ENCODE assay signal across 30 cellular contexts in genomic region chr9:102459828-102460227, GRCh38.
"Had no signal": no experiment of that assay in that cellular context is flagged by ENCODE, and none has a peak within 500 bp of the region (broad histone marks: within the 10 kb centered on the region; RNA-seq: fewer than 3 reads in every experiment).

No MANE protein-coding gene starts in this region.

- H3K4me1 Mint-ChIP-seq: activated CD4-positive, alpha-beta T cell treated with anti-CD3 and anti-CD28 coated beads for 36 hours; activated CD4-positive, alpha-beta T cell treated with anti-CD3 and anti-CD28 coated beads, Interleukin-2, amount 10 ng/mL, durations not matched to agents 7 days and 5 days; activated naive CD8-positive, alpha-beta T cell treated with anti-CD3 and anti-CD28 coated beads, Interleukin-2, amount 10 ng/mL, durations not matched to agents 7 days and 5 days; WTC11 had no signal

- DNase-seq: activated CD4-positive, alpha-beta T cell treated with anti-CD3 and anti-CD28 coated beads for 36 hours; activated CD4-positive, alpha-beta T cell treated with anti-CD3 and anti-CD28 coated beads, Interleukin-2, amount 10 ng/mL, durations not matched to agents 7 days and 5 days; activated CD4-positive, alpha-beta T cell treated with anti-CD3 and anti-CD28 coated beads, Interleukin-2, amount 50 U/mL, for 48 hours; activated CD8-positive, alpha-beta T cell treated with anti-CD3 and anti-CD28 coated beads, Interleukin-2, amount 10 ng/mL, durations not matched to agents 7 days and 5 days; activated effector memory CD4-positive, alpha-beta T cell treated with anti-CD3 and anti-CD28 coated beads, Interleukin-2, amount 50 U/mL, for 16 hours; activated naive CD4-positive, alpha-beta T cell; activated naive CD4-positive, alpha-beta T cell treated with anti-CD3 and anti-CD28 coated beads, Interleukin-2, amount 50 U/mL, for 16 hours; activated naive CD8-positive, alpha-beta T cell treated with anti-CD3 and anti-CD28 coated beads, Interleukin-2, amount 10 ng/mL, durations not matched to agents 7 days and 5 days; activated T-cell treated with anti-CD3 and anti-CD28 coated beads, Interleukin-2, amount 50 U/mL, for 4 hours; adrenal gland; body of pancreas; Kasumi-1; KG1; MG63; NCI-H1048; NCI-H1436; NCI-H1694; NCI-H1930; NCI-H345; NCI-H524 treated with DMSO at 0.1 percent for 48 hours; NCI-H774; PC-9; SHP77; SJCRH30 had no signal

- ATAC-seq: activated CD4-positive, alpha-beta T cell treated with anti-CD3 and anti-CD28 coated beads for 36 hours; activated CD4-positive, CD25-positive, alpha-beta regulatory T cell treated with anti-CD3 and anti-CD28 coated beads, Interleukin-2, amount 50 U/mL, for 24 hours; activated CD8-positive, alpha-beta T cell treated with anti-CD3 and anti-CD28 coated beads, Interleukin-2, amount 10 ng/mL, durations not matched to agents 7 days and 5 days; activated T-cell treated with anti-CD3 and anti-CD28 coated beads, Interleukin-2, amount 50 U/mL, for 4 hours; body of pancreas; WTC11 had no signal

- H3K4me3 ChIP-seq: adrenal gland, body of pancreas, breast epithelium, MG63, PC-9, SJCRH30, SK-N-MC had no signal

- H3K27ac Mint-ChIP-seq: activated CD4-positive, alpha-beta T cell treated with anti-CD3 and anti-CD28 coated beads for 36 hours; activated CD4-positive, alpha-beta T cell treated with anti-CD3 and anti-CD28 coated beads, Interleukin-2, amount 10 ng/mL, durations not matched to agents 7 days and 5 days; activated CD8-positive, alpha-beta T cell treated with anti-CD3 and anti-CD28 coated beads, Interleukin-2, amount 10 ng/mL, durations not matched to agents 7 days and 5 days; activated naive CD8-positive, alpha-beta T cell treated with anti-CD3 and anti-CD28 coated beads, Interleukin-2, amount 10 ng/mL, durations not matched to agents 7 days and 5 days; T-helper 1 cell treated with Interleukin-12 subunit alpha and Interleukin-12 subunit beta and Interleukin-4 antibody, amounts not matched to agents 30 μg/mL and 1 μg/mL, for 36 hours; T-helper 2 cell treated with Interferon-gamma antibody and Interleukin-4, amounts not matched to agents 5 μg/mL and 100 μg/mL, for 36 hours; WTC11 had no signal

- H3K9me3 Mint-ChIP-seq: T-helper 1 cell treated with Interleukin-12 subunit alpha and Interleukin-12 subunit beta and Interleukin-4 antibody, amounts not matched to agents 30 μg/mL and 1 μg/mL, for 36 hours; WTC11 had no signal

- H3K27me3 Mint-ChIP-seq: activated CD4-positive, alpha-beta T cell treated with anti-CD3 and anti-CD28 coated beads for 36 hours; activated CD4-positive, alpha-beta T cell treated with anti-CD3 and anti-CD28 coated beads, Interleukin-2, amount 10 ng/mL, durations not matched to agents 7 days and 5 days; activated naive CD8-positive, alpha-beta T cell treated with anti-CD3 and anti-CD28 coated beads, Interleukin-2, amount 10 ng/mL, durations not matched to agents 7 days and 5 days had no signal

- H3K4me3 Mint-ChIP-seq: activated CD4-positive, alpha-beta T cell treated with anti-CD3 and anti-CD28 coated beads for 36 hours; activated CD4-positive, alpha-beta T cell treated with anti-CD3 and anti-CD28 coated beads, Interleukin-2, amount 10 ng/mL, durations not matched to agents 7 days and 5 days; activated CD8-positive, alpha-beta T cell treated with anti-CD3 and anti-CD28 coated beads, Interleukin-2, amount 10 ng/mL, durations not matched to agents 7 days and 5 days; activated naive CD8-positive, alpha-beta T cell treated with anti-CD3 and anti-CD28 coated beads, Interleukin-2, amount 10 ng/mL, durations not matched to agents 7 days and 5 days; activated T-cell treated with anti-CD3 and anti-CD28 coated beads, Interleukin-2, amount 50 U/mL, for 4 hours; T-helper 1 cell treated with Interleukin-12 subunit alpha and Interleukin-12 subunit beta and Interleukin-4 antibody, amounts not matched to agents 30 μg/mL and 1 μg/mL, for 36 hours; T-helper 2 cell treated with Interferon-gamma antibody and Interleukin-4, amounts not matched to agents 5 μg/mL and 100 μg/mL, for 36 hours; WTC11 had no signal

- H3K36me3 Mint-ChIP-seq: activated naive CD8-positive, alpha-beta T cell treated with anti-CD3 and anti-CD28 coated beads, Interleukin-2, amount 10 ng/mL, durations not matched to agents 7 days and 5 days; WTC11 had no signal
